9 cellular contexts compared by ENCODE assay signal in genomic region chr6:134173007-134173690, GRCh38.
A peak's percentile ranks its signal among the peaks of the same experiment; 100 is the strongest.
DNase-seq lines count a peak whose midpoint lies in the region; ATAC-seq and TF ChIP-seq lines count a peak whose summit lies in the region.
"Had no signal": no experiment of that assay in that cellular context is flagged by ENCODE, and none has a peak within 500 bp of the region (broad histone marks: within the 10 kb centered on the region; RNA-seq: fewer than 3 reads in every experiment).

No MANE protein-coding gene starts in this region.

- CTCF ChIA-PET in SK-N-SH (lab: Yijun Ruan, JAX): interaction anchor here (0.6 to 3.8 kb wide), 28 partner anchors 9 to 774 kb away, joined by 3 to 48 read pairs (median 4); no protein-coding TSS in a partner anchor

- no peaks in the 10 kb centered on the region for H3K9me3 Mint-ChIP-seq in activated naive CD8-positive, alpha-beta T cell treated with anti-CD3 and anti-CD28 coated beads, Interleukin-2, amount 50 U/mL, for 24 hours

- no peaks in the 10 kb centered on the region for H3K9me2 ChIP-seq in SK-N-SH

- H3K36me3 ChIP-seq in SK-N-SH (replicated peaks in 1 of 2; ENCODE audit: control insufficient read depth in 1 of 2, insufficient read depth in 2 of 2, low read length in 1 of 2): peaks cover 41 to 57% of the 10 kb centered on the region in 2 experiments

- H3K9ac ChIP-seq in SK-N-SH: peak overlapping the region; percentile 83

- peak overlapping the region; percentile 96 for H3K27ac Mint-ChIP-seq in activated naive CD8-positive, alpha-beta T cell treated with anti-CD3 and anti-CD28 coated beads, Interleukin-2, amount 50 U/mL, for 24 hours

- peak overlapping the region; percentile 76 to 78; a peak in 3 of 4 replicates for H3K4me3 ChIP-seq in SK-N-SH (ENCODE audit: low read depth in 2 of 2, low read length in 1 of 2)

- no peak for DNase-seq in SK-N-SH
- no peak for DNase-seq in activated naive CD8-positive, alpha-beta T cell treated with anti-CD3 and anti-CD28 coated beads, Interleukin-2, amount 50 U/mL, for 24 hours
- peak; percentile 23 for DNase-seq in kidney tubule cell (ENCODE audit: low spot score)
- no peak for DNase-seq in substantia nigra (lab: John Stamatoyannopoulos, UW)
- DNase-seq in iPS-NIHi11 (ENCODE audit: low spot score): no peak
- DNase-seq in HuH-7.5 (ENCODE audit: low spot score): no peak

- POLR2A ChIA-PET in SK-N-SH (lab: Yijun Ruan, JAX): no interaction called here

- H3K27me3 Mint-ChIP-seq in activated naive CD8-positive, alpha-beta T cell treated with anti-CD3 and anti-CD28 coated beads, Interleukin-2, amount 50 U/mL, for 24 hours: no peaks in the 10 kb centered on the region

- H3F3A ChIP-seq in SK-N-SH (replicated peaks; ENCODE audit: insufficient read depth): peaks cover 46% of the 10 kb centered on the region

- H3K9me3 ChIP-seq in SK-N-SH: no peaks in the 10 kb centered on the region

- no peak overlapping the region for H2AFZ ChIP-seq in SK-N-SH (ENCODE audit: low read depth)

- TF ChIP-seq RAD21 in SK-N-SH (IDR thresholded peaks at IDR 0.05; ENCODE audit: low read length): no peak

- H3K36me3 Mint-ChIP-seq in activated naive CD8-positive, alpha-beta T cell treated with anti-CD3 and anti-CD28 coated beads, Interleukin-2, amount 50 U/mL, for 24 hours (ENCODE audit: low read depth): peaks cover 58% of the 10 kb centered on the region

- H4K20me1 ChIP-seq in SK-N-SH (ENCODE audit: insufficient read depth): peaks cover 52% of the 10 kb centered on the region

- no peak for TF ChIP-seq CTCF in SK-N-SH (IDR thresholded peaks at IDR 0.05)

- peaks cover 67% of the 10 kb centered on the region for H3K4me1 Mint-ChIP-seq in activated naive CD8-positive, alpha-beta T cell treated with anti-CD3 and anti-CD28 coated beads, Interleukin-2, amount 50 U/mL, for 24 hours

- peaks cover 42% of the 10 kb centered on the region for H3K79me2 ChIP-seq in SK-N-SH (ENCODE audit: insufficient read depth)

- H3K4me2 ChIP-seq in SK-N-SH: peak overlapping the region; percentile 95

- TF ChIP-seq EP300 in SK-N-SH (IDR thresholded peaks at IDR 0.05; ENCODE audit: borderline replicate concordance in 1 of 2, low read depth in 1 of 2, low read length in 1 of 2): no peak

- H3K4me1 ChIP-seq in SK-N-SH (ENCODE audit: control insufficient read depth in 1 of 2, insufficient read depth in 2 of 2, low read depth in 1 of 2, low read length in 1 of 2): peaks cover 16 to 43% of the 10 kb centered on the region in 2 experiments

- no peaks in the 10 kb centered on the region for H3K27me3 ChIP-seq in SK-N-SH (ENCODE audit: insufficient read depth)

- H3K27ac ChIP-seq in SK-N-SH (ENCODE audit: low read depth in 2 of 2, low read length in 1 of 2): peak overlapping the region; percentile 43 to 94
- peak overlapping the region; percentile 85 for H3K27ac ChIP-seq in substantia nigra (ENCODE audit: low read depth, low read length, poor library complexity, severe bottlenecking)
- H3K27ac ChIP-seq: 22Rv1 had no signal

- peak overlapping the region; percentile 97 for H3K4me3 Mint-ChIP-seq in activated naive CD8-positive, alpha-beta T cell treated with anti-CD3 and anti-CD28 coated beads, Interleukin-2, amount 50 U/mL, for 24 hours

- 58% methylated on average over 8 of the region's 8 CpGs for WGBS in SK-N-SH (ENCODE audit: low lambda C conversion rate)

- ATAC-seq in SK-N-SH treated with all-trans-retinoic acid at 6 μM for 48 hours (no peak), HG03175 (IDR thresholded peaks at IDR 0.05; ENCODE audit: unreplicated experiment) (no peak)
- no peak for ATAC-seq in activated naive CD8-positive, alpha-beta T cell treated with anti-CD3 and anti-CD28 coated beads, Interleukin-2, amount 50 U/mL, for 24 hours

TF ChIP-seq in SK-N-SH, 30 proteins besides CTCF, POLR2A, EP300 and RAD21 (continues in another document):
- TF ChIP-seq YY1 (IDR thresholded peaks at IDR 0.05; ENCODE audit: low read depth) (no peak), GATA2 (CRISPR knock-in tag; IDR thresholded peaks at IDR 0.05) (no peak), PBX3 (IDR thresholded peaks at IDR 0.05) (no peak), SIN3A (IDR thresholded peaks at IDR 0.05; ENCODE audit: borderline replicate concordance, low read depth, low read length) (no peak), RXRA (IDR thresholded peaks at IDR 0.05; ENCODE audit: borderline replicate concordance, low read depth) (no peak), NRF1 (IDR thresholded peaks at IDR 0.05; ENCODE audit: low read depth, low read length) (no peak), TEAD4 (IDR thresholded peaks at IDR 0.05; ENCODE audit: borderline replicate concordance, insufficient read depth) (no peak), USF1 (IDR thresholded peaks at IDR 0.05; ENCODE audit: borderline replicate concordance, low read depth) (no peak), SMC3 (IDR thresholded peaks at IDR 0.05; ENCODE audit: low read depth, low read length) (no peak), GABPA (IDR thresholded peaks at IDR 0.05; ENCODE audit: low read depth) (no peak)

TF ChIP-seq in SK-N-SH treated with all-trans-retinoic acid at 6 μM for 48 hours, 23 proteins besides CTCF, POLR2A, EP300 and RAD21 (continues in another document):
- TF ChIP-seq ZC3H10 (CRISPR knock-in tag; IDR thresholded peaks at IDR 0.05) (no peak), OSR1 (CRISPR knock-in tag; IDR thresholded peaks at IDR 0.05) (no peak), ZNF8 (CRISPR knock-in tag; IDR thresholded peaks at IDR 0.05) (no peak), ARNTL (CRISPR knock-in tag; IDR thresholded peaks at IDR 0.05; ENCODE audit: borderline replicate concordance, low read depth) (no peak), CSDC2 (CRISPR knock-in tag; IDR thresholded peaks at IDR 0.05) (no peak), CREB5 (CRISPR knock-in tag; IDR thresholded peaks at IDR 0.05; ENCODE audit: low read depth) (no peak), TOX (CRISPR knock-in tag; IDR thresholded peaks at IDR 0.05; ENCODE audit: borderline replicate concordance) (no peak), ZFP3 (CRISPR knock-in tag; IDR thresholded peaks at IDR 0.05) (no peak), ISL1 (CRISPR knock-in tag; IDR thresholded peaks at IDR 0.05) (no peak), TSHZ2 (CRISPR knock-in tag; IDR thresholded peaks at IDR 0.05) (no peak), PATZ1 (CRISPR knock-in tag; IDR thresholded peaks at IDR 0.05; ENCODE audit: borderline replicate concordance) (no peak), BACH2 (CRISPR knock-in tag; IDR thresholded peaks at IDR 0.05; ENCODE audit: borderline replicate concordance) (no peak), RARB (CRISPR knock-in tag; IDR thresholded peaks at IDR 0.05) (no peak), ZFP30 (CRISPR knock-in tag; IDR thresholded peaks at IDR 0.05) (no peak), ESRRG (CRISPR knock-in tag; IDR thresholded peaks at IDR 0.05) (no peak)
